20 cellular contexts compared by ENCODE assay signal in genomic region chr5:8650197-8650596, GRCh38.
DNase-seq lines count a peak whose midpoint lies in the region; ATAC-seq and TF ChIP-seq lines count a peak whose summit lies in the region.
"Had no signal": no experiment of that assay in that cellular context is flagged by ENCODE, and none has a peak within 500 bp of the region (broad histone marks: within the 10 kb centered on the region; RNA-seq: fewer than 3 reads in every experiment).

No MANE protein-coding gene starts in this region.

- no peaks in the 10 kb centered on the region for H3K27me3 Mint-ChIP-seq in stimulated activated naive CD8-positive, alpha-beta T cell treated with anti-CD3 and anti-CD28 coated beads, Interleukin-15, amount 100 ng/mL, for 72 hours
- H3K27me3 Mint-ChIP-seq: activated naive CD8-positive, alpha-beta T cell treated with anti-CD3 and anti-CD28 coated beads, Interleukin-2, amount 10 ng/mL, durations not matched to agents 7 days and 5 days; naive thymus-derived CD4-positive, alpha-beta T cell had no signal

- WGBS in prostate gland, result 83% methylated on average over 6 of the region's 6 CpGs

- TF ChIP-seq CTCF in breast epithelium (IDR thresholded peaks at IDR 0.05) (no peak), brain microvascular endothelial cell (IDR thresholded peaks at IDR 0.05; ENCODE audit: low read depth, low read length, missing control alignments) (peak; percentile 13), prostate gland (IDR thresholded peaks at IDR 0.05) (no peak)

- H3K4me3 Mint-ChIP-seq in stimulated activated naive CD8-positive, alpha-beta T cell treated with anti-CD3 and anti-CD28 coated beads, Interleukin-15, amount 100 ng/mL, for 72 hours, result no peak overlapping the region
- H3K4me3 Mint-ChIP-seq: activated naive CD8-positive, alpha-beta T cell treated with anti-CD3 and anti-CD28 coated beads, Interleukin-2, amount 10 ng/mL, durations not matched to agents 7 days and 5 days; naive thymus-derived CD4-positive, alpha-beta T cell; T-helper 1 cell treated with Interleukin-12 subunit alpha and Interleukin-12 subunit beta and Interleukin-4 antibody, amounts not matched to agents 30 μg/mL and 1 μg/mL, for 36 hours had no signal

- DNase-seq in T47D (ENCODE audit: low read depth in 1 of 2, low spot score in 1 of 2) (peak; percentile 13 to 41), breast epithelium (ENCODE audit: low spot score in 2 of 2) (no peak), NCI-H2171 (lab: John Stamatoyannopoulos, UW) (peak; percentile 47), brain microvascular endothelial cell (peak; percentile 59), prostate gland (ENCODE audit: low spot score) (no peak), NCI-H1105 (lab: John Stamatoyannopoulos, UW) (no peak)
- no peak for DNase-seq in stimulated activated naive CD8-positive, alpha-beta T cell treated with anti-CD3 and anti-CD28 coated beads, Interleukin-15, amount 100 ng/mL, for 72 hours
- DNase-seq: activated CD4-positive, CD25-positive, alpha-beta regulatory T cell treated with anti-CD3 and anti-CD28 coated beads, Interleukin-2, amount 50 U/mL, for 72 hours; activated naive CD8-positive, alpha-beta T cell treated with anti-CD3 and anti-CD28 coated beads, Interleukin-2, amount 10 ng/mL, durations not matched to agents 7 days and 5 days; cortex of kidney; esophagus squamous epithelium; hypothalamus; MM.1S; naive thymus-derived CD4-positive, alpha-beta T cell; retina; stimulated activated CD4-positive, alpha-beta T cell treated with anti-CD3 and anti-CD28 coated beads, Interleukin-2, amount 100 ng/mL, for 24 hours had no signal

- no peaks in the 10 kb centered on the region for H3K27me3 ChIP-seq in breast epithelium
- no peaks in the 10 kb centered on the region for H3K27me3 ChIP-seq in brain microvascular endothelial cell (replicated peaks)
- H3K27me3 ChIP-seq in prostate gland (replicated peaks; ENCODE audit: insufficient read depth), result no peaks in the 10 kb centered on the region
- H3K27me3 ChIP-seq: esophagus squamous epithelium had no signal

- H3K9me3 ChIP-seq in breast epithelium, result peaks cover 0 to 6% of the 10 kb centered on the region in 2 donors
- no peaks in the 10 kb centered on the region for H3K9me3 ChIP-seq in prostate gland
- H3K9me3 ChIP-seq: esophagus squamous epithelium had no signal

- intact Hi-C loops in breast epithelium (cut with DNase I; ENCODE audit: low total_unique reads), result loop anchor here (10.0 kb wide), 1 partner anchor 895 kb away; the partner anchor contains the start of gene SEMA5A
- intact Hi-C loops in prostate gland (cut with DNase I), result no loop called here

- H3K36me3 ChIP-seq in breast epithelium (no peaks in the 10 kb centered on the region), brain microvascular endothelial cell (replicated peaks) (no peaks in the 10 kb centered on the region), prostate gland (no peaks in the 10 kb centered on the region)
- H3K36me3 ChIP-seq: esophagus squamous epithelium had no signal

- H3K4me3 ChIP-seq in breast epithelium (no peak overlapping the region), brain microvascular endothelial cell (ENCODE audit: low read depth, low read length) (no peak overlapping the region), prostate gland (no peak overlapping the region)
- H3K4me3 ChIP-seq: esophagus squamous epithelium, GM12878 had no signal

- no peak for TF ChIP-seq POLR2A in breast epithelium (IDR thresholded peaks at IDR 0.05)
- TF ChIP-seq POLR2A in prostate gland (IDR thresholded peaks at IDR 0.05), result no peak

- H3K9me3 Mint-ChIP-seq in stimulated activated naive CD8-positive, alpha-beta T cell treated with anti-CD3 and anti-CD28 coated beads, Interleukin-15, amount 100 ng/mL, for 72 hours, result peaks cover 12 to 13% of the 10 kb centered on the region in 2 donors

- H3K4me1 Mint-ChIP-seq in stimulated activated naive CD8-positive, alpha-beta T cell treated with anti-CD3 and anti-CD28 coated beads, Interleukin-15, amount 100 ng/mL, for 72 hours, result no peaks in the 10 kb centered on the region
- H3K4me1 Mint-ChIP-seq: activated naive CD8-positive, alpha-beta T cell treated with anti-CD3 and anti-CD28 coated beads, Interleukin-2, amount 10 ng/mL, durations not matched to agents 7 days and 5 days; naive thymus-derived CD4-positive, alpha-beta T cell had no signal

- H3K27ac ChIP-seq in breast epithelium, result no peak overlapping the region
- H3K27ac ChIP-seq in brain microvascular endothelial cell, result peak overlapping the region; percentile 33
- no peak overlapping the region for H3K27ac ChIP-seq in prostate gland
- H3K27ac ChIP-seq: esophagus squamous epithelium had no signal

- H3K4me1 ChIP-seq in breast epithelium, result no peaks in the 10 kb centered on the region
- no peaks in the 10 kb centered on the region for H3K4me1 ChIP-seq in prostate gland (replicated peaks)
- H3K4me1 ChIP-seq: esophagus squamous epithelium had no signal

- ATAC-seq in stimulated activated naive CD8-positive, alpha-beta T cell treated with anti-CD3 and anti-CD28 coated beads, Interleukin-15, amount 100 ng/mL, for 72 hours, result peak; percentile 52
- ATAC-seq in HG03432 (IDR thresholded peaks at IDR 0.05; ENCODE audit: unreplicated experiment), result no peak
- ATAC-seq: GM12878; left lobe of liver; naive thymus-derived CD4-positive, alpha-beta T cell had no signal

- H3K27ac Mint-ChIP-seq in stimulated activated naive CD8-positive, alpha-beta T cell treated with anti-CD3 and anti-CD28 coated beads, Interleukin-15, amount 100 ng/mL, for 72 hours, result peak overlapping the region in 1 of 2 donors; percentile 15
- H3K27ac Mint-ChIP-seq: activated naive CD8-positive, alpha-beta T cell treated with anti-CD3 and anti-CD28 coated beads, Interleukin-2, amount 10 ng/mL, durations not matched to agents 7 days and 5 days; naive thymus-derived CD4-positive, alpha-beta T cell; T-helper 1 cell treated with Interleukin-12 subunit alpha and Interleukin-12 subunit beta and Interleukin-4 antibody, amounts not matched to agents 30 μg/mL and 1 μg/mL, for 36 hours had no signal

- in situ Hi-C loops in T47D (cut with HindIII; ENCODE audit: low pct_unique_long_range_greater_than_20kb, low sequenced_read_pairs) (no loop called here), brain microvascular endothelial cell (cut with HindIII; ENCODE audit: low pct_ligation_motif_present, low sequenced_read_pairs) (no loop called here)

Comparison
In these comparisons a context has a peak if more than half of its experiments do, and no peak if none do; other contexts are left out.
1. DNase-seq: peak in T47D (2 of 2), NCI-H2171 (single experiment) and brain microvascular endothelial cell (single experiment); none in breast epithelium (0 of 2), stimulated activated naive CD8-positive, alpha-beta T cell treated with anti-CD3 and anti-CD28 coated beads, Interleukin-15, amount 100 ng/mL, for 72 hours (0 of 2), prostate gland (single experiment) and NCI-H1105 (single experiment).